In genomic region chr15:85711590-85712192, GRCh38 we compare ENCODE assay signal across 17 cellular contexts.
DNase-seq lines count a peak whose midpoint lies in the region; ATAC-seq and TF ChIP-seq lines count a peak whose summit lies in the region.
"Had no signal": no experiment of that assay in that cellular context is flagged by ENCODE, and none has a peak within 500 bp of the region (broad histone marks: within the 10 kb centered on the region; RNA-seq: fewer than 3 reads in every experiment).

No MANE protein-coding gene starts in this region.

- no peak overlapping the region for H3K27ac ChIP-seq in dorsolateral prefrontal cortex
- H3K27ac ChIP-seq: epithelial cell of prostate, VCaP had no signal

- no peak for TF ChIP-seq CTCF in dorsolateral prefrontal cortex (IDR thresholded peaks at IDR 0.05 in 54 of 56, conservative IDR thresholded peaks at IDR 0.05 in 2 of 56; ENCODE audit: low read depth in 1 of 56, partially characterized antibody in 56 of 56)

- H3K27me3 ChIP-seq in dorsolateral prefrontal cortex = no peaks in the 10 kb centered on the region

- H3K9me3 Mint-ChIP-seq in activated T-helper 17 cell treated with anti-CD3 and anti-CD28 coated beads, Interleukin-2, amount 50 U/mL, for 72 hours = no peaks in the 10 kb centered on the region
- no peaks in the 10 kb centered on the region for H3K9me3 Mint-ChIP-seq in memory B cell

- intact Hi-C loops in dorsolateral prefrontal cortex (cut with DNase I) = no loop called here

- peak overlapping the region; percentile 83 for H3K27ac Mint-ChIP-seq in activated T-helper 17 cell treated with anti-CD3 and anti-CD28 coated beads, Interleukin-2, amount 50 U/mL, for 72 hours
- peak overlapping the region; percentile 82 for H3K27ac Mint-ChIP-seq in memory B cell

- peak overlapping the region; percentile 71 for H3K4me3 Mint-ChIP-seq in activated T-helper 17 cell treated with anti-CD3 and anti-CD28 coated beads, Interleukin-2, amount 50 U/mL, for 72 hours
- no peak overlapping the region for H3K4me3 Mint-ChIP-seq in memory B cell

- no peak overlapping the region for H3K4me3 ChIP-seq in dorsolateral prefrontal cortex
- H3K4me3 ChIP-seq: HAP-1, skin epidermis had no signal

- no peak for ATAC-seq in activated T-helper 17 cell treated with anti-CD3 and anti-CD28 coated beads, Interleukin-2, amount 50 U/mL, for 72 hours (replicated peaks)
- no peak for ATAC-seq in memory B cell (ENCODE audit: low read depth)
- no peak for ATAC-seq in HG03378 (IDR thresholded peaks at IDR 0.05; ENCODE audit: unreplicated experiment)
- no peak for ATAC-seq in HG03280 (IDR thresholded peaks at IDR 0.05; ENCODE audit: unreplicated experiment)

- peaks cover 57% of the 10 kb centered on the region for H3K4me1 Mint-ChIP-seq in activated T-helper 17 cell treated with anti-CD3 and anti-CD28 coated beads, Interleukin-2, amount 50 U/mL, for 72 hours
- peaks cover 31% of the 10 kb centered on the region for H3K4me1 Mint-ChIP-seq in memory B cell

- no peaks in the 10 kb centered on the region for H3K27me3 Mint-ChIP-seq in activated T-helper 17 cell treated with anti-CD3 and anti-CD28 coated beads, Interleukin-2, amount 50 U/mL, for 72 hours
- no peaks in the 10 kb centered on the region for H3K27me3 Mint-ChIP-seq in memory B cell

- DNase-seq in stimulated activated CD4-positive, alpha-beta T cell treated with anti-CD3 and anti-CD28 coated beads, Interleukin-4, amount 100 ng/mL, for 1 hour = peak; percentile 40
- no peak for DNase-seq in stimulated activated CD4-positive, alpha-beta T cell treated with anti-CD3 and anti-CD28 coated beads, Interleukin-2, amount 100 ng/mL, for 48 hours
- DNase-seq in memory B cell (ENCODE audit: low spot score in 2 of 2) = no peak
- DNase-seq in dorsolateral prefrontal cortex = no peak
- DNase-seq: activated gamma-delta T cell treated with Interleukin-2 at 50 U/mL for 16 hours, cerebellar nuclear complex, DMS79, mesendoderm, NCI-H1105 treated with DMSO at 0.1 percent for 48 hours, NCI-H2227 treated with DMSO at 0.1 percent for 48 hours had no signal

- H3K36me3 Mint-ChIP-seq in activated T-helper 17 cell treated with anti-CD3 and anti-CD28 coated beads, Interleukin-2, amount 50 U/mL, for 72 hours (ENCODE audit: low read depth) = peaks cover 93% of the 10 kb centered on the region
- H3K36me3 Mint-ChIP-seq in memory B cell = peaks cover 30% of the 10 kb centered on the region
